ENCODE assay signal across 24 cellular contexts in the genomic region with DNA sequence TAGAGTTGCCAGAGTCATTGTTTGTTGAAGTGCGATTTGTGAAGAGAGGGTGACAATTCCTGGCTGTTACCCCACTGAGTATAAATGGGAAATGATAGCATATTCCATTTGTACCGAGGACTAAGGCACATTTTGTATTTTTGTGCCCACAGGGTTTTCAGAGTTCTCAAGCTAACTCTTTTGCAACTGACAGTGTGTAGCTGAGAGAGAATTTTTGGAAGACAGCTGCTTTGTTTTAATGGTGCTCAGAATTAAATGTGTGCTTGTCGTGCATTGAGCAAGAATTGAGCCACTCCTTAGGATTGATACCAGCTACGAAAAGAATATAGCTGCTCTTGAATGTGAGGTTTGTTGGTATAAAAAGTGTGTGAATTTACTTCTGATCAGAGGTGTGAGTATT.
"Had no signal": no experiment of that assay in that cellular context is flagged by ENCODE, and none has a peak within 500 bp of the region (broad histone marks: within the 10 kb centered on the region; RNA-seq: fewer than 3 reads in every experiment).

No MANE protein-coding gene starts in this region.

- H3K36me3 ChIP-seq: uterus had no signal

- DNase-seq: activated B cell treated with CpG ODN at 0.5 μM for 24 hours; activated CD4-positive, alpha-beta T cell treated with anti-CD3 and anti-CD28 coated beads, Interleukin-2, amount 50 U/mL, for 4 hours; activated CD8-positive, alpha-beta memory T cell treated with anti-CD3 and anti-CD28 coated beads, Interleukin-2, amount 50 U/mL, for 4 hours; activated effector memory CD4-positive, alpha-beta T cell treated with anti-CD3 and anti-CD28 coated beads, Interleukin-2, amount 50 U/mL, for 16 hours; activated naive CD4-positive, alpha-beta T cell treated with anti-CD3 and anti-CD28 coated beads for 36 hours; activated naive CD8-positive, alpha-beta T cell treated with anti-CD3 and anti-CD28 coated beads for 36 hours; activated T-cell treated with anti-CD3 and anti-CD28 coated beads, Interleukin-2, amount 50 U/mL, for 1 hour; amniotic stem cell; colonic mucosa; effector memory CD8-positive, alpha-beta T cell; erythroblast; heart left ventricle; immature natural killer cell; mesenchymal stem cell; natural killer cell; posterior cingulate gyrus; right cardiac atrium; stimulated activated CD4-positive, alpha-beta T cell treated with anti-CD3 and anti-CD28 coated beads, Interleukin-2, amount 100 ng/mL, for 48 hours; stimulated activated naive CD4-positive, alpha-beta T cell treated with Interleukin-2 at 50 U/mL for 16 hours; T-helper 2 cell; trophoblast cell; uterus had no signal

- H3K27me3 ChIP-seq: breast epithelium, colonic mucosa, heart left ventricle, uterus had no signal

- H3K4me1 ChIP-seq: breast epithelium, colonic mucosa, uterus had no signal

- H3K27ac ChIP-seq: breast epithelium, colonic mucosa, heart left ventricle, thoracic aorta, uterus had no signal

- H3K4me3 ChIP-seq: breast epithelium, colonic mucosa, heart left ventricle, thoracic aorta, uterus had no signal

- ATAC-seq: effector memory CD8-positive, alpha-beta T cell; heart left ventricle; natural killer cell; right cardiac atrium had no signal

- H3K9me3 ChIP-seq: breast epithelium, colonic mucosa, heart left ventricle, thoracic aorta, uterus had no signal
